24 cellular contexts compared by ENCODE assay signal in the genomic region with DNA sequence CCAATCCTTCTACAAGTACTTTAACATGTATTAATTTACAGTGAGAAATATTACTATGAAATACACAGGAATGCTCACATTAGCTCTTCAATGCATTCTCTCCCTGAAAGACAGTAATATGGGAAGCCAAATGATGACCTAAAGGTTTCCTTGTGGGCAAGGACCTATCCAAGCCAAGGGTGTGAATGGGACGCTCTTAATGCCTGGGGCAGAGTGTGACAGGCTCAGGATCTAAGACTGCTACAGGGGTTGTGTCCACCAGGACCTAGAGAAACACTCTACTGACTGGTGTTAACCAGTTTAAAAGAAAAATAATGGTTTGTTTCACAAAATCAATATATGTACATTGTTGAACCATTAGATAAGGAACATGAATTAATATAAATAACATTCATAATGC.
DNase-seq lines count a peak whose midpoint lies in the region; ATAC-seq and TF ChIP-seq lines count a peak whose summit lies in the region.
"Had no signal": no experiment of that assay in that cellular context is flagged by ENCODE, and none has a peak within 500 bp of the region (broad histone marks: within the 10 kb centered on the region; RNA-seq: fewer than 3 reads in every experiment).

No MANE protein-coding gene starts in this region.

- no TSS peak for BruUV-seq in PC-9 (replicated peaks; lab: Mats Ljungman, UMichigan)

- CTCF ChIA-PET in PC-9 (lab: Charles Lee) = no interaction called here

- H3K9me3 Mint-ChIP-seq in activated naive CD4-positive, alpha-beta T cell treated with anti-CD3 and anti-CD28 coated beads, Interleukin-2, amount 50 U/mL, for 24 hours = no peaks in the 10 kb centered on the region
- H3K9me3 Mint-ChIP-seq in activated naive CD4-positive, alpha-beta T cell treated with anti-CD3 and anti-CD28 coated beads, Interleukin-2, amount 50 U/mL, for 72 hours = no peaks in the 10 kb centered on the region
- H3K9me3 Mint-ChIP-seq: CD8-positive, alpha-beta memory T cell had no signal

- WGBS in mesenchymal stem cell = 73% methylated on average over 1 of the region's 1 CpG

- no peak overlapping the region for H4K91ac ChIP-seq in mesenchymal stem cell (ENCODE audit: low read length)

- no peak overlapping the region for H2BK120ac ChIP-seq in mesenchymal stem cell (ENCODE audit: low read depth, low read length)

- no peak overlapping the region for H3K14ac ChIP-seq in mesenchymal stem cell (ENCODE audit: low read length in 2 of 2)

- H3K36me3 Mint-ChIP-seq in activated naive CD4-positive, alpha-beta T cell treated with anti-CD3 and anti-CD28 coated beads, Interleukin-2, amount 50 U/mL, for 24 hours = peaks cover 4% of the 10 kb centered on the region
- no peaks in the 10 kb centered on the region for H3K36me3 Mint-ChIP-seq in activated naive CD4-positive, alpha-beta T cell treated with anti-CD3 and anti-CD28 coated beads, Interleukin-2, amount 50 U/mL, for 72 hours
- H3K36me3 Mint-ChIP-seq: CD14-positive monocyte; CD8-positive, alpha-beta memory T cell had no signal

- H3K9me3 ChIP-seq in PC-9 (ENCODE audit: insufficient read depth, low read depth) (no peaks in the 10 kb centered on the region), mesenchymal stem cell (ENCODE audit: control insufficient read depth, low read length) (no peaks in the 10 kb centered on the region)
- H3K9me3 ChIP-seq: Peyer's patch, SJSA1 had no signal

- H3K4ac ChIP-seq in mesenchymal stem cell (ENCODE audit: low read depth in 1 of 2, low read length in 2 of 2) = no peak overlapping the region

- H3K18ac ChIP-seq in mesenchymal stem cell (ENCODE audit: low read depth in 1 of 2, low read length in 2 of 2) = peak overlapping the region in 1 of 2 experiments; percentile 37

- intact Hi-C loops in PC-9 (cut with micrococcal nuclease; ENCODE audit: unreplicated experiment) = loop anchor here (1.0 to 5.0 kb wide), 2 partner anchors 165 to 200 kb away; partner anchors contain the start of gene SPRY4

- TF ChIP-seq CTCF in PC-9 (conservative IDR thresholded peaks at IDR 0.05) = no peak

- H3K27me3 Mint-ChIP-seq in activated naive CD4-positive, alpha-beta T cell treated with anti-CD3 and anti-CD28 coated beads, Interleukin-2, amount 50 U/mL, for 24 hours = no peaks in the 10 kb centered on the region

- no peak overlapping the region for H2BK15ac ChIP-seq in mesenchymal stem cell (ENCODE audit: low read depth, poor library complexity, severe bottlenecking)

- H2BK5ac ChIP-seq in mesenchymal stem cell (ENCODE audit: low read depth, low read length, poor library complexity, severe bottlenecking) = no peak overlapping the region

- peak overlapping the region; percentile 20 for H3K27ac Mint-ChIP-seq in activated naive CD4-positive, alpha-beta T cell treated with anti-CD3 and anti-CD28 coated beads, Interleukin-2, amount 50 U/mL, for 24 hours
- no peak overlapping the region for H3K27ac Mint-ChIP-seq in activated naive CD4-positive, alpha-beta T cell treated with anti-CD3 and anti-CD28 coated beads, Interleukin-2, amount 50 U/mL, for 72 hours
- H3K27ac Mint-ChIP-seq: B cell, CD14-positive monocyte had no signal

- H3F3A ChIP-seq in PC-9 (ENCODE audit: insufficient read depth, low read depth) = peaks cover 38% of the 10 kb centered on the region

- no peaks in the 10 kb centered on the region for H3K27me3 ChIP-seq in PC-9 (ENCODE audit: insufficient read depth, low read depth)
- H3K27me3 ChIP-seq in mesenchymal stem cell (ENCODE audit: control insufficient read depth in 1 of 2, insufficient read depth in 1 of 2, low read length in 2 of 2) = no peaks in the 10 kb centered on the region
- H3K27me3 ChIP-seq: Peyer's patch, SJSA1 had no signal

- H3K4me3 ChIP-seq in PC-9 = no peak overlapping the region
- H3K4me3 ChIP-seq in mesenchymal stem cell (ENCODE audit: insufficient read depth in 1 of 2, low read depth in 1 of 2, low read length in 2 of 2) = no peak overlapping the region
- H3K4me3 ChIP-seq: Peyer's patch, SJSA1 had no signal

- POLR2A ChIA-PET in PC-9 (lab: Charles Lee; ENCODE audit: unreplicated experiment) = interaction anchor here (0.5 to 0.7 kb wide), 4 partner anchors 55 to 678 kb away, joined by 3 to 4 read pairs (median 4); no protein-coding TSS in a partner anchor

- no peaks in the 10 kb centered on the region for H3K9me2 ChIP-seq in PC-9 (ENCODE audit: insufficient read depth)

- H3K4me1 Mint-ChIP-seq in activated naive CD4-positive, alpha-beta T cell treated with anti-CD3 and anti-CD28 coated beads, Interleukin-2, amount 50 U/mL, for 24 hours = peaks cover 20% of the 10 kb centered on the region

- H3K79me2 ChIP-seq in PC-9 (ENCODE audit: low read depth) = no peaks in the 10 kb centered on the region

- DNase-seq in activated naive CD4-positive, alpha-beta T cell treated with anti-CD3 and anti-CD28 coated beads, Interleukin-2, amount 50 U/mL, for 72 hours (ENCODE audit: low spot score in 2 of 2) = no peak
- DNase-seq in PC-9 = no peak
- no peak for DNase-seq in mesenchymal stem cell
- no peak for DNase-seq in cerebellar nuclear complex (lab: John Stamatoyannopoulos, UW)
- DNase-seq: CD8-positive, alpha-beta memory T cell; DMS79 treated with DMSO at 0.1 percent for 48 hours; H7; KG1; NCI-H1092; NCI-H1417 treated with DMSO at 0.1 percent for 48 hours; NCI-H1694 treated with DMSO at 0.1 percent for 48 hours; NCI-H2081; NCI-H2227 treated with DMSO at 0.1 percent for 48 hours; NCI-H510A; NCI-H69; Peyer's patch had no signal

- no peak overlapping the region for H2AK5ac ChIP-seq in mesenchymal stem cell (ENCODE audit: low read length, severe bottlenecking)

- no peaks in the 10 kb centered on the region for H3K79me1 ChIP-seq in mesenchymal stem cell (replicated peaks; ENCODE audit: low read length, poor library complexity, severe bottlenecking)

- H3K27ac ChIP-seq in PC-9 (peak overlapping the region; percentile 56; the same call in 1 of the 2 replicates), mesenchymal stem cell (ENCODE audit: low read length, poor library complexity, severe bottlenecking) (no peak overlapping the region)
- H3K27ac ChIP-seq: 22Rv1, Peyer's patch, SJSA1 had no signal

- H4K20me1 ChIP-seq in PC-9 (ENCODE audit: insufficient read depth) = no peaks in the 10 kb centered on the region

- no peak overlapping the region for H3K9ac ChIP-seq in mesenchymal stem cell (ENCODE audit: low read length)

- H3K4me2 ChIP-seq in PC-9 = peak overlapping the region; percentile 38
- H3K4me2 ChIP-seq in mesenchymal stem cell (ENCODE audit: low read length, poor library complexity, severe bottlenecking) = no peak overlapping the region

- no peak overlapping the region for H3K4me3 Mint-ChIP-seq in activated naive CD4-positive, alpha-beta T cell treated with anti-CD3 and anti-CD28 coated beads, Interleukin-2, amount 50 U/mL, for 24 hours
- H3K4me3 Mint-ChIP-seq: B cell; CD8-positive, alpha-beta memory T cell had no signal

- H3K4me1 ChIP-seq in PC-9 (replicated peaks; ENCODE audit: insufficient read depth) (peaks cover 44% of the 10 kb centered on the region), mesenchymal stem cell (ENCODE audit: control insufficient read depth, insufficient read depth, low read depth, low read length) (peaks cover 5% of the 10 kb centered on the region)
- H3K4me1 ChIP-seq: Peyer's patch had no signal

- no peak overlapping the region for H3K23ac ChIP-seq in mesenchymal stem cell (ENCODE audit: low read length in 2 of 2)

- no peak for ATAC-seq in activated naive CD4-positive, alpha-beta T cell treated with anti-CD3 and anti-CD28 coated beads, Interleukin-2, amount 50 U/mL, for 72 hours
- ATAC-seq in GM19324 (IDR thresholded peaks at IDR 0.05; ENCODE audit: low FRiP score, unreplicated experiment) (no peak), GM21367 (IDR thresholded peaks at IDR 0.05; ENCODE audit: unreplicated experiment) (no peak)
- ATAC-seq: Right ventricle myocardium inferior had no signal

- H2BK12ac ChIP-seq in mesenchymal stem cell (ENCODE audit: low read length in 2 of 2) = peak overlapping the region in 1 of 2 experiments; percentile 88

- no peaks in the 10 kb centered on the region for H3K36me3 ChIP-seq in PC-9 (ENCODE audit: low read depth)
- H3K36me3 ChIP-seq in mesenchymal stem cell (ENCODE audit: control insufficient read depth in 1 of 2, insufficient read depth in 2 of 2, low read depth in 1 of 2, low read length in 2 of 2) = peaks cover 0 to 8% of the 10 kb centered on the region in 2 experiments
- H3K36me3 ChIP-seq: Peyer's patch, SJSA1 had no signal

- H4K8ac ChIP-seq in mesenchymal stem cell (ENCODE audit: low read length) = peak overlapping the region; percentile 12

- H2AFZ ChIP-seq in PC-9 (no peak overlapping the region), mesenchymal stem cell (ENCODE audit: low read depth, low read length) (no peak overlapping the region)
